ENCODE assay signal across 8 cellular contexts in genomic region chr19:56141416-56141992, GRCh38. TPM values are rescaled to one million over a fixed set of nuclear protein-coding genes. Genes with fewer than 3 reads are reported as not detected.
A peak's percentile ranks its signal among the peaks of the same experiment; 100 is the strongest.
DNase-seq lines count a peak whose midpoint lies in the region; ATAC-seq and TF ChIP-seq lines count a peak whose summit lies in the region.

No MANE protein-coding gene starts in this region.

- DNase-seq in immature natural killer cell (peak in 2 of 3 donors; percentile 18 to 22), globus pallidus (ENCODE audit: low spot score) (no peak)

- peak overlapping the region; percentile 93 for H3K27ac ChIP-seq in C4-2B
- peak overlapping the region; percentile 84 for H3K27ac ChIP-seq in KOPT-K1 (ENCODE audit: low read depth, low read length, poor library complexity, severe bottlenecking)

- H3K27ac Mint-ChIP-seq in activated naive CD8-positive, alpha-beta T cell: peak overlapping the region; percentile 80
- peak overlapping the region; percentile 63 to 93 (median 86) for H3K27ac Mint-ChIP-seq in immature natural killer cell
- H3K27ac Mint-ChIP-seq in stimulated activated naive CD8-positive, alpha-beta T cell treated with anti-CD3 and anti-CD28 coated beads, Interleukin-15, Interleukin-2, amounts not matched to agents 100 ng/mL and 50 ng/mL, for 24 hours: peak overlapping the region; percentile 96

- H3K36me3 ChIP-seq in KOPT-K1 (ENCODE audit: insufficient read depth, low read length): peaks cover 6% of the 10 kb centered on the region; the same call in 1 of the 2 replicates

- peaks cover 34% of the 10 kb centered on the region for H3K4me1 Mint-ChIP-seq in activated naive CD8-positive, alpha-beta T cell (ENCODE audit: low read depth)
- H3K4me1 Mint-ChIP-seq in immature natural killer cell: peaks cover 24 to 36% of the 10 kb centered on the region in 2 donors
- peaks cover 27% of the 10 kb centered on the region for H3K4me1 Mint-ChIP-seq in stimulated activated naive CD8-positive, alpha-beta T cell treated with anti-CD3 and anti-CD28 coated beads, Interleukin-15, Interleukin-2, amounts not matched to agents 100 ng/mL and 50 ng/mL, for 24 hours (ENCODE audit: low read depth)

- no peaks in the 10 kb centered on the region for H3K9me3 Mint-ChIP-seq in activated naive CD8-positive, alpha-beta T cell (ENCODE audit: low read depth)
- no peaks in the 10 kb centered on the region for H3K9me3 Mint-ChIP-seq in immature natural killer cell
- H3K9me3 Mint-ChIP-seq in stimulated activated naive CD8-positive, alpha-beta T cell treated with anti-CD3 and anti-CD28 coated beads, Interleukin-15, Interleukin-2, amounts not matched to agents 100 ng/mL and 50 ng/mL, for 24 hours: no peaks in the 10 kb centered on the region

- ATAC-seq in HG03139 (IDR thresholded peaks at IDR 0.05; ENCODE audit: unreplicated experiment) (no peak), GM18511 (IDR thresholded peaks at IDR 0.05; ENCODE audit: unreplicated experiment) (no peak)

- peak overlapping the region; percentile 89 for H3K4me3 Mint-ChIP-seq in activated naive CD8-positive, alpha-beta T cell
- H3K4me3 Mint-ChIP-seq in immature natural killer cell: peak overlapping the region; percentile 88 to 99 (median 90)
- H3K4me3 Mint-ChIP-seq in stimulated activated naive CD8-positive, alpha-beta T cell treated with anti-CD3 and anti-CD28 coated beads, Interleukin-15, Interleukin-2, amounts not matched to agents 100 ng/mL and 50 ng/mL, for 24 hours: peak overlapping the region; percentile 87

- no peaks in the 10 kb centered on the region for H3K9me3 ChIP-seq in KOPT-K1 (ENCODE audit: insufficient read depth, low read length, poor library complexity, severe bottlenecking)

- TF ChIP-seq CTCF in C4-2B (conservative IDR thresholded peaks at IDR 0.05): no peak

- no peaks in the 10 kb centered on the region for H3K27me3 Mint-ChIP-seq in activated naive CD8-positive, alpha-beta T cell
- peaks cover 12 to 13% (median 12%) of the 10 kb centered on the region in 3 donors for H3K27me3 Mint-ChIP-seq in immature natural killer cell (ENCODE audit: low read depth in 3 of 3)
- H3K27me3 Mint-ChIP-seq in stimulated activated naive CD8-positive, alpha-beta T cell treated with anti-CD3 and anti-CD28 coated beads, Interleukin-15, Interleukin-2, amounts not matched to agents 100 ng/mL and 50 ng/mL, for 24 hours: no peaks in the 10 kb centered on the region

- H3K36me3 Mint-ChIP-seq in activated naive CD8-positive, alpha-beta T cell: no peaks in the 10 kb centered on the region
- no peaks in the 10 kb centered on the region for H3K36me3 Mint-ChIP-seq in immature natural killer cell
- no peaks in the 10 kb centered on the region for H3K36me3 Mint-ChIP-seq in stimulated activated naive CD8-positive, alpha-beta T cell treated with anti-CD3 and anti-CD28 coated beads, Interleukin-15, Interleukin-2, amounts not matched to agents 100 ng/mL and 50 ng/mL, for 24 hours (ENCODE audit: low read depth)

RNA-seq across cellular contexts. Expression of gene ZNF444, which starts 0.4 kb away (rescaled TPM):
- polyA plus RNA-seq in immature natural killer cell: 10 to 100 TPM in 1 of 3 donors, 1 to 10 TPM in 2; 7.9 to 19.1 (median 9.0) TPM

RNA-seq across cellular contexts. Expression of gene ZNF787, which starts 20.4 kb away (rescaled TPM):
- polyA plus RNA-seq in immature natural killer cell: 1 to 10 TPM in 2 of 3 donors, under 1 TPM in 1; 0.69 to 2.2 (median 1.5) TPM

RNA-seq across cellular contexts. Expression of gene GALP, which starts 34.3 kb away (rescaled TPM):
- not detected for polyA plus RNA-seq in immature natural killer cell

RNA-seq across cellular contexts. Expression of gene ZSCAN5B, which starts 56.1 kb away (rescaled TPM):
- polyA plus RNA-seq in immature natural killer cell: not detected
